ENCODE assay signal across 9 cellular contexts in the genomic region with DNA sequence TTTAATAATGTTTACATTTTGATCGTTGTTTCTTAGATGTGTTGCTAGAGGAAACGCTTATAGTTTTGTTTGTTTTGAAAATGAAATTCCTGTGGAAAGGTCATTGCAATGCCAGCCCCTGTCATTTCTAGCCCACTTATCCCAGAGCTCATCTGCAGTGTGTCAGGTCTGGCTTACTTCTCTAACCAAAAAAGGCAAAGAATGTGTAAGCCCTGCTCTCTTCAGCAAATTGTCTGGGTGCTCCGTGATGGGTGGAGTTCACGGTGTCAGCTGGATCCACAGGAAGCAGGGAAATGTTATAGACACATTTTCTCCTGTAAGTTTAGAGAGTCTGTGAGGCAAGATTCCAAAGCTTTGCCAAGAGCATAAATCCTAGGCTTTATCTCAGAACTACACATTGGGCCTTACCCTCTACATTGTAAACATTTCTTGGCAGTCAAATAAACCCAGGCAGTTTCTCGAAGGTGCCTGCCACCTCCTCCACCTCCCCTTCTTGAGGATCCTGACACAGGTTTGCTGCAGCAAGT. TPM values are rescaled to one million over a fixed set of nuclear protein-coding genes. Genes with fewer than 3 reads are reported as not detected.
DNase-seq lines count a peak whose midpoint lies in the region; FAIRE-seq and TF ChIP-seq lines count a peak whose summit lies in the region.
"Had no signal": no experiment of that assay in that cellular context is flagged by ENCODE, and none has a peak within 500 bp of the region (broad histone marks: within the 10 kb centered on the region; RNA-seq: fewer than 3 reads in every experiment).

No MANE protein-coding gene starts in this region.

- H2AK5ac ChIP-seq in mesenchymal stem cell (ENCODE audit: low read length, severe bottlenecking): peak overlapping the region; percentile 30

- TF ChIP-seq CTCF in endothelial cell of umbilical vein (IDR thresholded peaks at IDR 0.05; ENCODE audit: extremely low read depth in 1 of 2, insufficient read depth in 1 of 2, low read depth in 1 of 2, low read length in 2 of 2) (no peak), uterus (IDR thresholded peaks at IDR 0.05) (no peak)

- H2BK12ac ChIP-seq in mesenchymal stem cell (ENCODE audit: low read length in 2 of 2): peak overlapping the region; percentile 77 to 92

- no peaks in the 10 kb centered on the region for H3K36me3 ChIP-seq in endothelial cell of umbilical vein (ENCODE audit: control insufficient read depth in 2 of 2, extremely low read depth in 1 of 2, insufficient read depth in 2 of 2, low read length in 2 of 2)
- H3K36me3 ChIP-seq in mesenchymal stem cell (ENCODE audit: control insufficient read depth in 1 of 2, insufficient read depth in 2 of 2, low read depth in 1 of 2, low read length in 2 of 2): peaks cover 31 to 79% of the 10 kb centered on the region in 2 experiments
- no peaks in the 10 kb centered on the region for H3K36me3 ChIP-seq in uterus

- H3K4ac ChIP-seq in mesenchymal stem cell (ENCODE audit: low read depth in 1 of 2, low read length in 2 of 2): peak overlapping the region; percentile 79 to 96

- dilution Hi-C loops in endothelial cell of umbilical vein (cut with MboI; ENCODE audit: extremely low pct_ligation_motif_present, low sequenced_read_pairs): no loop called here

- DNase-seq in NCI-H2227 treated with DMSO at 0.1 percent for 48 hours (lab: John Stamatoyannopoulos, UW) (peak; percentile 17), endothelial cell of umbilical vein (ENCODE audit: low read depth, low spot score) (peak; percentile 91), mesenchymal stem cell (peak; percentile 90), uterus (peak; percentile 40 to 61), germinal center (ENCODE audit: low spot score) (no peak)
- no peak for DNase-seq in activated CD4-positive, CD25-positive, alpha-beta regulatory T cell treated with anti-CD3 and anti-CD28 coated beads, Interleukin-2, amount 50 U/mL, for 72 hours
- no peak for DNase-seq in activated CD4-positive, alpha-beta T cell treated with anti-CD3 and anti-CD28 coated beads, Interleukin-2, amount 50 U/mL, for 1 hour
- DNase-seq: activated CD4-positive, alpha-beta T cell treated with anti-CD3 and anti-CD28 coated beads, Interleukin-2, amount 10 ng/mL, durations not matched to agents 24 days and 14 days; small intestine had no signal

- WGBS in mesenchymal stem cell: 2% methylated on average over 5 of the region's 5 CpGs

- peaks cover 14% of the 10 kb centered on the region for H3K79me2 ChIP-seq in endothelial cell of umbilical vein (ENCODE audit: control insufficient read depth, insufficient read depth, low read length)

- intact Hi-C loops in endothelial cell of umbilical vein (cut with micrococcal nuclease) (loop anchor here (1.0 to 2.0 kb wide), 4 partner anchors 11 to 74 kb away; no protein-coding TSS in a partner anchor), uterus (cut with DNase I; ENCODE audit: low total_unique reads) (no loop called here)

- H3K4me3 ChIP-seq in endothelial cell of umbilical vein (replicated peaks in 1 of 3; ENCODE audit: insufficient read depth in 1 of 3, low read depth in 1 of 3, low read length in 3 of 3) (no peak overlapping the region), mesenchymal stem cell (ENCODE audit: insufficient read depth in 1 of 2, low read depth in 1 of 2, low read length in 2 of 2) (no peak overlapping the region), uterus (no peak overlapping the region)

- H3K27ac ChIP-seq in endothelial cell of umbilical vein (ENCODE audit: insufficient read depth, low read depth, low read length) (peak overlapping the region; percentile 63), mesenchymal stem cell (ENCODE audit: low read length, poor library complexity, severe bottlenecking) (peak overlapping the region; percentile 46), uterus (peak overlapping the region; percentile 68 to 85)

- H3K9me3 ChIP-seq in endothelial cell of umbilical vein (replicated peaks; ENCODE audit: control insufficient read depth, insufficient read depth, low read length) (no peaks in the 10 kb centered on the region), mesenchymal stem cell (ENCODE audit: control insufficient read depth, low read length) (no peaks in the 10 kb centered on the region), uterus (no peaks in the 10 kb centered on the region)

- peak overlapping the region; percentile 9 for H4K8ac ChIP-seq in mesenchymal stem cell (ENCODE audit: low read length)

- no peak overlapping the region for H2AFZ ChIP-seq in endothelial cell of umbilical vein (ENCODE audit: low read depth, low read length)
- H2AFZ ChIP-seq in mesenchymal stem cell (ENCODE audit: low read depth, low read length): no peak overlapping the region

- H3K9ac ChIP-seq in endothelial cell of umbilical vein (replicated peaks; ENCODE audit: extremely low read depth, insufficient read depth, low read length) (peak overlapping the region; percentile 53), mesenchymal stem cell (ENCODE audit: low read length) (no peak overlapping the region)

- peak overlapping the region; percentile 47 for H4K91ac ChIP-seq in mesenchymal stem cell (ENCODE audit: low read length)

- no TSS peak for BruUV-seq in endothelial cell of umbilical vein (replicated peaks; lab: Mats Ljungman, UMichigan)

- no peaks in the 10 kb centered on the region for H3K9me1 ChIP-seq in endothelial cell of umbilical vein (replicated peaks; ENCODE audit: control insufficient read depth, extremely low read depth, insufficient read depth, low read length)

- H3K18ac ChIP-seq in mesenchymal stem cell (ENCODE audit: low read depth in 1 of 2, low read length in 2 of 2): peak overlapping the region; percentile 24 to 80

- POLR2A ChIA-PET in endothelial cell of umbilical vein (lab: Charles Lee): no interaction called here

- H2BK120ac ChIP-seq in mesenchymal stem cell (ENCODE audit: low read depth, low read length): peak overlapping the region; percentile 78

- H3K79me1 ChIP-seq in mesenchymal stem cell (replicated peaks; ENCODE audit: low read length, poor library complexity, severe bottlenecking): peaks cover 31% of the 10 kb centered on the region

- H3K4me2 ChIP-seq in endothelial cell of umbilical vein (ENCODE audit: insufficient read depth, low read length) (peak overlapping the region; percentile 48), mesenchymal stem cell (ENCODE audit: low read length, poor library complexity, severe bottlenecking) (no peak overlapping the region)

- TF ChIP-seq POLR2A in endothelial cell of umbilical vein (IDR thresholded peaks at IDR 0.05; ENCODE audit: low read depth, low read length) (no peak), uterus (IDR thresholded peaks at IDR 0.05) (peak in 1 of 2 donors; percentile 9)

- H3K27me3 ChIP-seq in endothelial cell of umbilical vein (ENCODE audit: control insufficient read depth in 2 of 2, insufficient read depth in 2 of 2, low read length in 2 of 2): no peaks in the 10 kb centered on the region
- H3K27me3 ChIP-seq in mesenchymal stem cell (ENCODE audit: control insufficient read depth in 1 of 2, insufficient read depth in 1 of 2, low read length in 2 of 2): no peaks in the 10 kb centered on the region
- no peaks in the 10 kb centered on the region for H3K27me3 ChIP-seq in uterus

- CTCF ChIA-PET in endothelial cell of umbilical vein (lab: Charles Lee): interaction anchor here (1.0 to 3.9 kb wide), 10 partner anchors 9 to 136 kb away, joined by 3 to 53 read pairs (median 6); no protein-coding TSS in a partner anchor

- no peak overlapping the region for H2BK5ac ChIP-seq in mesenchymal stem cell (ENCODE audit: low read depth, low read length, poor library complexity, severe bottlenecking)

- peak; percentile 78 for FAIRE-seq in endothelial cell of umbilical vein (lab: Jason Lieb, UNC)
- FAIRE-seq: small intestine had no signal

- H3K23ac ChIP-seq in mesenchymal stem cell (ENCODE audit: low read length in 2 of 2): no peak overlapping the region

- peak overlapping the region; percentile 78 for H2BK15ac ChIP-seq in mesenchymal stem cell (ENCODE audit: low read depth, poor library complexity, severe bottlenecking)

- no peak overlapping the region for H3K14ac ChIP-seq in mesenchymal stem cell (ENCODE audit: low read length in 2 of 2)

- no peaks in the 10 kb centered on the region for H4K20me1 ChIP-seq in endothelial cell of umbilical vein (replicated peaks; ENCODE audit: control insufficient read depth, extremely low read depth, insufficient read depth, low read length)

- H3K4me1 ChIP-seq in endothelial cell of umbilical vein (ENCODE audit: control insufficient read depth, extremely low read depth, insufficient read depth, low read length) (peaks cover 21% of the 10 kb centered on the region), mesenchymal stem cell (ENCODE audit: control insufficient read depth, insufficient read depth, low read depth, low read length) (peaks cover 12% of the 10 kb centered on the region), uterus (peaks cover 0 to 10% of the 10 kb centered on the region in 2 donors)

TF ChIP-seq in endothelial cell of umbilical vein, 7 proteins besides CTCF, POLR2A, EP300 and RAD21 (continues in another document):
- no peak for TF ChIP-seq MYC (IDR thresholded peaks at IDR 0.05; ENCODE audit: low read depth, low read length)
- peak; percentile 18 for TF ChIP-seq POLR2AphosphoS5 (IDR thresholded peaks at IDR 0.05; ENCODE audit: insufficient read depth, low read depth, low read length)

RNA-seq across cellular contexts. Expression of a gene that starts 50.9 kb away (rescaled TPM):
- total RNA-seq in endothelial cell of umbilical vein (24.5 and 29.3 TPM in 2 replicates), uterus (10 to 100 TPM in 3 of 4 donors, 1 to 10 TPM in 1; 7.9 to 71.3 (median 26.1) TPM)
- polyA plus RNA-seq in endothelial cell of umbilical vein: 11.0 and 13.0 TPM in 2 replicates
- polyA plus RNA-seq in endothelial cell of umbilical vein (2011; cell fraction: cytosol; rRNA removed): 12.9 and 13.1 TPM in 2 replicates
- 26.2 and 28.8 TPM in 2 replicates for polyA plus RNA-seq in endothelial cell of umbilical vein (2011; cell fraction: nucleus; rRNA removed)
- polyA plus RNA-seq in endothelial cell of umbilical vein (2012): 15.5 and 16.1 TPM in 2 replicates
- polyA minus RNA-seq in endothelial cell of umbilical vein: 24.7 and 25.7 TPM in 2 replicates
- polyA minus RNA-seq in endothelial cell of umbilical vein (2011; cell fraction: cytosol; rRNA and poly(A)+ RNA removed): 35.5 TPM
- 31.7 and 52.8 TPM in 2 replicates for polyA minus RNA-seq in endothelial cell of umbilical vein (2011; cell fraction: nucleus; rRNA and poly(A)+ RNA removed)
- polyA plus RNA-seq in mesenchymal stem cell (2013, experiment 1 of 2): 26.4 TPM
- polyA plus RNA-seq in mesenchymal stem cell (2013, experiment 2 of 2): 25.9 TPM

RNA-seq across cellular contexts. Expression of a gene that starts 51.2 kb away (rescaled TPM):
- total RNA-seq in endothelial cell of umbilical vein (21.4 and 23.2 TPM in 2 replicates), uterus (10 to 100 TPM in 3 of 4 donors, 1 to 10 TPM in 1; 5.3 to 33.2 (median 24.4) TPM)
- 13.2 and 13.5 TPM in 2 replicates for polyA plus RNA-seq in endothelial cell of umbilical vein
- polyA plus RNA-seq in endothelial cell of umbilical vein (2011; cell fraction: cytosol; rRNA removed): 12.5 and 13.7 TPM in 2 replicates
- polyA plus RNA-seq in endothelial cell of umbilical vein (2011; cell fraction: nucleus; rRNA removed): 18.0 and 19.7 TPM in 2 replicates
- 15.3 and 20.3 TPM in 2 replicates for polyA plus RNA-seq in endothelial cell of umbilical vein (2012)
- 37.5 and 40.6 TPM in 2 replicates for polyA minus RNA-seq in endothelial cell of umbilical vein
- polyA minus RNA-seq in endothelial cell of umbilical vein (2011; cell fraction: cytosol; rRNA and poly(A)+ RNA removed): 35.0 TPM
- polyA minus RNA-seq in endothelial cell of umbilical vein (2011; cell fraction: nucleus; rRNA and poly(A)+ RNA removed): 25.1 and 40.8 TPM in 2 replicates
- polyA plus RNA-seq in mesenchymal stem cell (2013, experiment 1 of 2): 7.0 TPM
- polyA plus RNA-seq in mesenchymal stem cell (2013, experiment 2 of 2): 6.9 TPM

Comparison
In these comparisons a context has a peak if more than half of its experiments do, and no peak if none do; other contexts are left out.
1. DNase-seq: peak in NCI-H2227 treated with DMSO at 0.1 percent for 48 hours (single experiment), endothelial cell of umbilical vein (single experiment), mesenchymal stem cell (single experiment) and uterus (2 of 2); none in germinal center (single experiment), activated CD4-positive, CD25-positive, alpha-beta regulatory T cell treated with anti-CD3 and anti-CD28 coated beads, Interleukin-2, amount 50 U/mL, for 72 hours (single experiment) and activated CD4-positive, alpha-beta T cell treated with anti-CD3 and anti-CD28 coated beads, Interleukin-2, amount 50 U/mL, for 1 hour (single experiment).
2. Peak in every context shown above with its lines, with median percentiles within 50 percentile points of each other: H3K27ac ChIP-seq.